Comparison of ENCODE assay signal across 24 cellular contexts in genomic region chr2:3648652-3649177, GRCh38. TPM values are rescaled to one million over a fixed set of nuclear protein-coding genes. Genes with fewer than 3 reads are reported as not detected.
A peak's percentile ranks its signal among the peaks of the same experiment; 100 is the strongest.
DNase-seq lines count a peak whose midpoint lies in the region; ATAC-seq, FAIRE-seq and TF ChIP-seq lines count a peak whose summit lies in the region.
"Had no signal": no experiment of that assay in that cellular context is flagged by ENCODE, and none has a peak within 500 bp of the region (broad histone marks: within the 10 kb centered on the region; RNA-seq: fewer than 3 reads in every experiment).

No MANE protein-coding gene starts in this region.

- TF ChIP-seq POLR2A in HepG2 (IDR thresholded peaks at IDR 0.05; ENCODE audit: insufficient read depth in 1 of 2, low read depth in 2 of 2, low read length in 2 of 2) (no peak), stomach (IDR thresholded peaks at IDR 0.05) (no peak)

- no peak overlapping the region for H3K4me2 ChIP-seq in HepG2 (ENCODE audit: low read depth, low read length)
- H3K4me2 ChIP-seq: BLaER1, GM23338 had no signal

- FAIRE-seq in HepG2 (lab: Jason Lieb, UNC), result no peak
- FAIRE-seq: GM12878, GM19239 had no signal

- TF ChIP-seq CTCF in HepG2 (CRISPR knock-in tag; IDR thresholded peaks at IDR 0.05), result no peak
- TF ChIP-seq CTCF in stomach (IDR thresholded peaks at IDR 0.05), result no peak

- H3K9ac ChIP-seq in HepG2 (ENCODE audit: insufficient read depth, low read depth, low read length), result no peak overlapping the region
- H3K9ac ChIP-seq: BLaER1 had no signal

- DNase-seq in stimulated activated naive CD8-positive, alpha-beta T cell treated with anti-CD3 and anti-CD28 coated beads, Interleukin-15, Interleukin-2, amounts not matched to agents 100 U/mL and 50 U/mL, for 24 hours, result no peak
- DNase-seq in HepG2 (ENCODE audit: low spot score), result no peak
- DNase-seq in posterior vena cava (ENCODE audit: low spot score), result peak; percentile 74
- DNase-seq in stomach, result no peak
- DNase-seq in Right ventricle myocardium superior, result no peak
- DNase-seq: 8988T; CD8-positive, alpha-beta memory T cell; COR-L47; DMS 273 treated with DMSO at 0.1 percent for 48 hours; DMS53; DND-41; EL; H7; HFFc6 had no signal

- peaks cover 6 to 14% of the 10 kb centered on the region in 2 experiments; a peak in 2 of 5 replicates for H3K27me3 ChIP-seq in HepG2 (ENCODE audit: control insufficient read depth in 1 of 2, insufficient read depth in 2 of 2, low read length in 2 of 2)
- peaks cover 0 to 19% (median 0%) of the 10 kb centered on the region in 3 donors for H3K27me3 ChIP-seq in stomach
- H3K27me3 ChIP-seq: BLaER1 had no signal

- H4K20me1 ChIP-seq in HepG2 (ENCODE audit: insufficient read depth, low read length), result no peaks in the 10 kb centered on the region
- H4K20me1 ChIP-seq: BLaER1 had no signal

- no peak overlapping the region for H3K27ac ChIP-seq in HepG2 (ENCODE audit: extremely low read length, insufficient read depth, low read length)
- no peak overlapping the region for H3K27ac ChIP-seq in stomach
- H3K27ac ChIP-seq: BLaER1 had no signal

- no peaks in the 10 kb centered on the region for H3K79me2 ChIP-seq in HepG2 (ENCODE audit: insufficient read depth, low read length)

- no peak for TF ChIP-seq EP300 in HepG2 (IDR thresholded peaks at IDR 0.05; ENCODE audit: low read depth in 2 of 2, low read length in 2 of 2)
- TF ChIP-seq EP300 in HepG2 (CRISPR knock-in tag; IDR thresholded peaks at IDR 0.05; ENCODE audit: borderline replicate concordance), result no peak
- no peak for TF ChIP-seq EP300 in stomach (IDR thresholded peaks at IDR 0.05)

- BruUV-seq in HepG2 (replicated peaks; lab: Mats Ljungman, UMichigan), result no TSS peak

- POLR2A ChIA-PET in HepG2 (lab: Yijun Ruan, JAX), result no interaction called here

- H3K9me3 Mint-ChIP-seq in stimulated activated naive CD8-positive, alpha-beta T cell treated with anti-CD3 and anti-CD28 coated beads, Interleukin-15, Interleukin-2, amounts not matched to agents 100 ng/mL and 50 ng/mL, for 24 hours, result no peaks in the 10 kb centered on the region
- H3K9me3 Mint-ChIP-seq: CD8-positive, alpha-beta memory T cell; HFFc6 had no signal

- intact Hi-C loops in HepG2 (cut with micrococcal nuclease; ENCODE audit: unreplicated experiment) (no loop called here), posterior vena cava (cut with DNase I) (no loop called here), stomach (cut with DNase I; ENCODE audit: low total_unique reads) (loop anchor here (5.0 kb wide), 1 partner anchor 246 kb away; no protein-coding TSS in a partner anchor), Right ventricle myocardium superior (cut with DNase I) (no loop called here)

- H3K4me1 Mint-ChIP-seq in stimulated activated naive CD8-positive, alpha-beta T cell treated with anti-CD3 and anti-CD28 coated beads, Interleukin-15, Interleukin-2, amounts not matched to agents 100 ng/mL and 50 ng/mL, for 24 hours (ENCODE audit: low read depth), result peaks cover 17% of the 10 kb centered on the region

- no peak for TF ChIP-seq RAD21 in HepG2 (CRISPR knock-in tag; IDR thresholded peaks at IDR 0.05)

- ATAC-seq in stimulated activated naive CD8-positive, alpha-beta T cell treated with anti-CD3 and anti-CD28 coated beads, Interleukin-15, Interleukin-2, amounts not matched to agents 100 U/mL and 50 U/mL, for 24 hours, result no peak
- no peak for ATAC-seq in HepG2
- ATAC-seq in GM19452 (IDR thresholded peaks at IDR 0.05; ENCODE audit: unreplicated experiment), result no peak
- ATAC-seq in Right ventricle myocardium superior (ENCODE audit: poor library complexity), result no peak
- ATAC-seq: GM12878, GM23338, HCT116 had no signal

- no peaks in the 10 kb centered on the region for H3K36me3 Mint-ChIP-seq in stimulated activated naive CD8-positive, alpha-beta T cell treated with anti-CD3 and anti-CD28 coated beads, Interleukin-15, Interleukin-2, amounts not matched to agents 100 ng/mL and 50 ng/mL, for 24 hours (ENCODE audit: low read depth)
- H3K36me3 Mint-ChIP-seq: CD8-positive, alpha-beta memory T cell had no signal

- CTCF ChIA-PET in HepG2 (lab: Yijun Ruan, JAX; ENCODE audit: low intra/inter-chr PET ratio, low total read pairs), result no interaction called here

- WGBS in HepG2 (ENCODE audit: low lambda C conversion rate), result 69% methylated on average over 20 of the region's 20 CpGs
- 87 to 95% (median 91%) methylated on average over 20 of the region's 20 CpGs for WGBS in stomach, 5 donors

- H3K9me3 ChIP-seq in HepG2 (ENCODE audit: low read length) (no peaks in the 10 kb centered on the region), stomach (no peaks in the 10 kb centered on the region)
- H3K9me3 ChIP-seq: BLaER1 had no signal

- H3K36me3 ChIP-seq in HepG2 (replicated peaks in 1 of 2; ENCODE audit: control insufficient read depth in 1 of 2, insufficient read depth in 2 of 2, low read length in 2 of 2) (no peaks in the 10 kb centered on the region), stomach (no peaks in the 10 kb centered on the region)
- H3K36me3 ChIP-seq: BLaER1 had no signal

- in situ Hi-C loops in HepG2 (cut with HindIII; ENCODE audit: extremely low pct_ligation_motif_present, low pct_unique_long_range_greater_than_20kb), result no loop called here

- no peak overlapping the region for H3K4me3 Mint-ChIP-seq in stimulated activated naive CD8-positive, alpha-beta T cell treated with anti-CD3 and anti-CD28 coated beads, Interleukin-15, Interleukin-2, amounts not matched to agents 100 ng/mL and 50 ng/mL, for 24 hours
- H3K4me3 Mint-ChIP-seq: GM23338, HFFc6 had no signal

- no peak overlapping the region for H3K4me3 ChIP-seq in HepG2 (replicated peaks in 1 of 3; ENCODE audit: insufficient read depth in 1 of 3, low read depth in 2 of 3, low read length in 3 of 3)
- no peak overlapping the region for H3K4me3 ChIP-seq in stomach
- H3K4me3 ChIP-seq: BLaER1, GM12878, GM23338 had no signal

- H3K27me3 Mint-ChIP-seq in stimulated activated naive CD8-positive, alpha-beta T cell treated with anti-CD3 and anti-CD28 coated beads, Interleukin-15, Interleukin-2, amounts not matched to agents 100 ng/mL and 50 ng/mL, for 24 hours, result no peaks in the 10 kb centered on the region

- H2AFZ ChIP-seq in HepG2 (ENCODE audit: low read length), result no peak overlapping the region
- H2AFZ ChIP-seq: GM23338 had no signal

- H3K4me1 ChIP-seq in HepG2 (ENCODE audit: insufficient read depth, low read length) (peaks cover 53% of the 10 kb centered on the region), stomach (peaks cover 8 to 16% (median 12%) of the 10 kb centered on the region in 4 donors)

- peak overlapping the region; percentile 49 for H3K27ac Mint-ChIP-seq in stimulated activated naive CD8-positive, alpha-beta T cell treated with anti-CD3 and anti-CD28 coated beads, Interleukin-15, Interleukin-2, amounts not matched to agents 100 ng/mL and 50 ng/mL, for 24 hours
- H3K27ac Mint-ChIP-seq: GM23338, HFFc6 had no signal

RNA-seq across cellular contexts. Expression of gene ALLC, which starts 9.3 kb away (rescaled TPM):
- total RNA-seq in HepG2 (2016; rRNA removed; fragmentation: Illumina TruSeq; extraction: Trizol) (0.11 TPM in 1 of 2 replicates, not detected in the other), posterior vena cava (not detected), stomach (not detected), Right ventricle myocardium superior (not detected)
- 0.20 TPM in 1 of 2 replicates, not detected in the other for total RNA-seq in HepG2 (2016; cell fraction: cytosol; rRNA removed; fragmentation: Illumina TruSeq; extraction: Trizol; ENCODE audit: low read depth)
- 0.19 TPM in 1 of 2 replicates, not detected in the other for total RNA-seq in HepG2 (2016; cell fraction: insoluble cytoplasmic fraction; rRNA removed; fragmentation: Illumina TruSeq; extraction: Trizol)
- 0.14 TPM in 1 of 2 replicates, not detected in the other for total RNA-seq in HepG2 (2016; cell fraction: membrane; rRNA removed; fragmentation: Illumina TruSeq; extraction: Trizol)
- 0.25 and 0.43 TPM in 2 replicates for total RNA-seq in HepG2 (2016; cell fraction: nucleus; rRNA removed; fragmentation: Illumina TruSeq; extraction: Trizol)
- polyA plus RNA-seq in HepG2 (2011; rRNA removed) (0.04 and 0.08 TPM in 2 replicates), stomach (not detected)
- polyA plus RNA-seq in HepG2 (2011; cell fraction: cytosol; rRNA removed), result 0.03 TPM in 1 of 2 replicates, not detected in the other
- 0.07 and 0.16 TPM in 2 replicates for polyA plus RNA-seq in HepG2 (2011; cell fraction: nucleus; rRNA removed)
- not detected in 2 replicates for polyA plus RNA-seq in HepG2 (2012)
- not detected in 2 replicates for polyA plus RNA-seq in HepG2 (2016; cell fraction: cytosol; fragmentation: Illumina TruSeq; extraction: Trizol; ENCODE audit: low read depth)
- 0.25 TPM in 1 of 2 replicates, not detected in the other for polyA plus RNA-seq in HepG2 (2016; cell fraction: insoluble cytoplasmic fraction; fragmentation: Illumina TruSeq; extraction: Trizol; ENCODE audit: low read depth)
- 0.08 TPM in 1 of 2 replicates, not detected in the other for polyA plus RNA-seq in HepG2 (2016; cell fraction: membrane; fragmentation: Illumina TruSeq; extraction: Trizol; ENCODE audit: low read depth)
- 0.92 and 1.3 TPM in 2 replicates for polyA plus RNA-seq in HepG2 (2016; cell fraction: nucleus; fragmentation: Illumina TruSeq; extraction: Trizol; ENCODE audit: insufficient read depth, low read depth)
- polyA minus RNA-seq in HepG2 (2011; rRNA and poly(A)+ RNA removed; ENCODE audit: low replicate concordance), result not detected in 2 replicates
- polyA minus RNA-seq in HepG2 (2011; cell fraction: cytosol; rRNA and poly(A)+ RNA removed), result not detected in 2 replicates
- 0.39 TPM in 1 of 2 replicates, not detected in the other for polyA minus RNA-seq in HepG2 (2011; cell fraction: nucleus; rRNA and poly(A)+ RNA removed)
- total RNA-seq: A673; CD8-positive, alpha-beta memory T cell; G401; GM12878; GM23338; H7; HFFc6 had no signal
- polyA plus RNA-seq: AG04450; CD8-positive, alpha-beta memory T cell; GM23338 had no signal

RNA-seq across cellular contexts. Expression of gene COLEC11, which starts 53.8 kb away (rescaled TPM):
- total RNA-seq in HepG2 (2016; rRNA removed; fragmentation: Illumina TruSeq; extraction: Trizol) (2.5 and 3.0 TPM in 2 replicates), posterior vena cava (1 to 10 TPM in 1 of 2 donors, under 1 TPM in 1; 0.71 to 3.8 TPM), stomach (1 to 10 TPM in 2 of 5 donors, not detected in 3; 2.0 to 4.5 TPM), Right ventricle myocardium superior (2.9 TPM)
- total RNA-seq in HepG2 (2016; cell fraction: cytosol; rRNA removed; fragmentation: Illumina TruSeq; extraction: Trizol; ENCODE audit: low read depth), result 1.2 and 1.9 TPM in 2 replicates
- 2.5 and 3.0 TPM in 2 replicates for total RNA-seq in HepG2 (2016; cell fraction: insoluble cytoplasmic fraction; rRNA removed; fragmentation: Illumina TruSeq; extraction: Trizol)
- 2.2 and 2.3 TPM in 2 replicates for total RNA-seq in HepG2 (2016; cell fraction: membrane; rRNA removed; fragmentation: Illumina TruSeq; extraction: Trizol)
- 2.7 and 3.4 TPM in 2 replicates for total RNA-seq in HepG2 (2016; cell fraction: nucleus; rRNA removed; fragmentation: Illumina TruSeq; extraction: Trizol)
- polyA plus RNA-seq in HepG2 (2011; rRNA removed) (1.5 and 2.6 TPM in 2 replicates), stomach (1 to 10 TPM; 2.1 to 9.9 (median 3.3) TPM)
- polyA plus RNA-seq in HepG2 (2011; cell fraction: cytosol; rRNA removed), result 2.8 TPM in 2 replicates
- 4.0 and 4.6 TPM in 2 replicates for polyA plus RNA-seq in HepG2 (2011; cell fraction: nucleus; rRNA removed)
- 1.6 and 1.9 TPM in 2 replicates for polyA plus RNA-seq in HepG2 (2012)
- 0.71 and 0.78 TPM in 2 replicates for polyA plus RNA-seq in HepG2 (2016; cell fraction: cytosol; fragmentation: Illumina TruSeq; extraction: Trizol; ENCODE audit: low read depth)
- 2.0 and 3.6 TPM in 2 replicates for polyA plus RNA-seq in HepG2 (2016; cell fraction: insoluble cytoplasmic fraction; fragmentation: Illumina TruSeq; extraction: Trizol; ENCODE audit: low read depth)
- polyA plus RNA-seq in HepG2 (2016; cell fraction: membrane; fragmentation: Illumina TruSeq; extraction: Trizol; ENCODE audit: low read depth), result 1.5 TPM in 2 replicates
- polyA plus RNA-seq in HepG2 (2016; cell fraction: nucleus; fragmentation: Illumina TruSeq; extraction: Trizol; ENCODE audit: insufficient read depth, low read depth), result 5.0 and 5.6 TPM in 2 replicates
- polyA minus RNA-seq in HepG2 (2011; rRNA and poly(A)+ RNA removed; ENCODE audit: low replicate concordance), result 1.8 TPM in 1 of 2 replicates, not detected in the other
- polyA minus RNA-seq in HepG2 (2011; cell fraction: cytosol; rRNA and poly(A)+ RNA removed), result 0.69 and 1.3 TPM in 2 replicates
- polyA minus RNA-seq in HepG2 (2011; cell fraction: nucleus; rRNA and poly(A)+ RNA removed), result 2.6 and 2.8 TPM in 2 replicates
- total RNA-seq: H7, HFFc6 had no signal
- polyA plus RNA-seq: CD8-positive, alpha-beta memory T cell had no signal

RNA-seq across cellular contexts. Expression of gene DCDC2C, which starts 54.7 kb away (rescaled TPM):
- total RNA-seq in HepG2 (2016; rRNA removed; fragmentation: Illumina TruSeq; extraction: Trizol), result not detected in 2 replicates
- total RNA-seq in HepG2 (2016; cell fraction: cytosol; rRNA removed; fragmentation: Illumina TruSeq; extraction: Trizol; ENCODE audit: low read depth), result not detected in 2 replicates
- not detected in 2 replicates for total RNA-seq in HepG2 (2016; cell fraction: insoluble cytoplasmic fraction; rRNA removed; fragmentation: Illumina TruSeq; extraction: Trizol)
- total RNA-seq in HepG2 (2016; cell fraction: membrane; rRNA removed; fragmentation: Illumina TruSeq; extraction: Trizol), result not detected in 2 replicates
- not detected in 2 replicates for total RNA-seq in HepG2 (2016; cell fraction: nucleus; rRNA removed; fragmentation: Illumina TruSeq; extraction: Trizol)
- polyA plus RNA-seq in HepG2 (2011; rRNA removed), result not detected in 2 replicates
- polyA plus RNA-seq in HepG2 (2011; cell fraction: cytosol; rRNA removed), result not detected in 2 replicates
- polyA plus RNA-seq in HepG2 (2011; cell fraction: nucleus; rRNA removed), result not detected in 2 replicates
- not detected in 2 replicates for polyA plus RNA-seq in HepG2 (2012)
- polyA plus RNA-seq in HepG2 (2016; cell fraction: cytosol; fragmentation: Illumina TruSeq; extraction: Trizol; ENCODE audit: low read depth), result not detected in 2 replicates
- polyA plus RNA-seq in HepG2 (2016; cell fraction: insoluble cytoplasmic fraction; fragmentation: Illumina TruSeq; extraction: Trizol; ENCODE audit: low read depth), result not detected in 2 replicates
- not detected in 2 replicates for polyA plus RNA-seq in HepG2 (2016; cell fraction: membrane; fragmentation: Illumina TruSeq; extraction: Trizol; ENCODE audit: low read depth)
- not detected in 2 replicates for polyA plus RNA-seq in HepG2 (2016; cell fraction: nucleus; fragmentation: Illumina TruSeq; extraction: Trizol; ENCODE audit: insufficient read depth, low read depth)
- polyA minus RNA-seq in HepG2 (2011; rRNA and poly(A)+ RNA removed; ENCODE audit: low replicate concordance), result not detected in 2 replicates
- not detected in 2 replicates for polyA minus RNA-seq in HepG2 (2011; cell fraction: cytosol; rRNA and poly(A)+ RNA removed)
- polyA minus RNA-seq in HepG2 (2011; cell fraction: nucleus; rRNA and poly(A)+ RNA removed), result not detected in 2 replicates
- total RNA-seq in posterior vena cava, result not detected
- total RNA-seq in stomach, result not detected
- polyA plus RNA-seq in stomach, result not detected
- not detected for total RNA-seq in Right ventricle myocardium superior
- total RNA-seq: CD8-positive, alpha-beta memory T cell; G401; GM12878; GM23338; H7; HFFc6 had no signal
- polyA plus RNA-seq: AG04450; CD8-positive, alpha-beta memory T cell; GM12878 had no signal
